In the genomic region with DNA sequence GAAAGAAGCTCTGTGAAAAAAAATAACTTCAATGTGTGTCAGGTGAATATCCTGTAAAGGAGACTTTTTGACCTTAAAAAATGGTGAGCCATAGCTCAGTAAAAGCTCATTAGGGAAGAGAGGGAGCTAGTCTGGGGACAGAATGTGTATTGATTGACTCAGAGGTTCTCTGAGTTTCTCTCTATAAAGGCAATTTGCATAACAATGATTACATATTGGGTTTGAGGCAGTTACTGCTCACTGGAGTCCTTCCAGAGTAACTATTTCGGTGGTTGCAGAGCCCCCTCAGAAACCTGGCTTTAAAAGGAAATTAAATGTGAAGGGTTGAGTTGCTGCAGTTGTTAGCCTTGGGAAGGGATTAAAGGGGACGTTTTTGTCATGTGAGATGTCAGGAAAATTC, we compare ENCODE assay signal across 1 cellular context.
TF ChIP-seq lines count a peak whose summit lies in the region.

No MANE protein-coding gene starts in this region.

TF ChIP-seq in GM23338, 12 proteins besides CTCF, POLR2A, EP300 and RAD21 (continued from another document):
- TF ChIP-seq, protein P1, sequence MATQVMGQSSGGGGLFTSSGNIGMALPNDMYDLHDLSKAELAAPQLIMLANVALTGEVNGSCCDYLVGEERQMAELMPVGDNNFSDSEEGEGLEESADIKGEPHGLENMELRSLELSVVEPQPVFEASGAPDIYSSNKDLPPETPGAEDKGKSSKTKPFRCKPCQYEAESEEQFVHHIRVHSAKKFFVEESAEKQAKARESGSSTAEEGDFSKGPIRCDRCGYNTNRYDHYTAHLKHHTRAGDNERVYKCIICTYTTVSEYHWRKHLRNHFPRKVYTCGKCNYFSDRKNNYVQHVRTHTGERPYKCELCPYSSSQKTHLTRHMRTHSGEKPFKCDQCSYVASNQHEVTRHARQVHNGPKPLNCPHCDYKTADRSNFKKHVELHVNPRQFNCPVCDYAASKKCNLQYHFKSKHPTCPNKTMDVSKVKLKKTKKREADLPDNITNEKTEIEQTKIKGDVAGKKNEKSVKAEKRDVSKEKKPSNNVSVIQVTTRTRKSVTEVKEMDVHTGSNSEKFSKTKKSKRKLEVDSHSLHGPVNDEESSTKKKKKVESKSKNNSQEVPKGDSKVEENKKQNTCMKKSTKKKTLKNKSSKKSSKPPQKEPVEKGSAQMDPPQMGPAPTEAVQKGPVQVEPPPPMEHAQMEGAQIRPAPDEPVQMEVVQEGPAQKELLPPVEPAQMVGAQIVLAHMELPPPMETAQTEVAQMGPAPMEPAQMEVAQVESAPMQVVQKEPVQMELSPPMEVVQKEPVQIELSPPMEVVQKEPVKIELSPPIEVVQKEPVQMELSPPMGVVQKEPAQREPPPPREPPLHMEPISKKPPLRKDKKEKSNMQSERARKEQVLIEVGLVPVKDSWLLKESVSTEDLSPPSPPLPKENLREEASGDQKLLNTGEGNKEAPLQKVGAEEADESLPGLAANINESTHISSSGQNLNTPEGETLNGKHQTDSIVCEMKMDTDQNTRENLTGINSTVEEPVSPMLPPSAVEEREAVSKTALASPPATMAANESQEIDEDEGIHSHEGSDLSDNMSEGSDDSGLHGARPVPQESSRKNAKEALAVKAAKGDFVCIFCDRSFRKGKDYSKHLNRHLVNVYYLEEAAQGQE (IDR thresholded peaks at IDR 0.05; ENCODE audit: unreplicated experiment): no peak
- no peak for TF ChIP-seq EZH2phosphoT487 (IDR thresholded peaks at IDR 0.05; ENCODE audit: unreplicated experiment)
- TF ChIP-seq STAT1 (IDR thresholded peaks at IDR 0.05; ENCODE audit: unreplicated experiment): no peak
- TF ChIP-seq NANOG (IDR thresholded peaks at IDR 0.05; ENCODE audit: borderline replicate concordance): no peak
- TF ChIP-seq, protein P2, sequence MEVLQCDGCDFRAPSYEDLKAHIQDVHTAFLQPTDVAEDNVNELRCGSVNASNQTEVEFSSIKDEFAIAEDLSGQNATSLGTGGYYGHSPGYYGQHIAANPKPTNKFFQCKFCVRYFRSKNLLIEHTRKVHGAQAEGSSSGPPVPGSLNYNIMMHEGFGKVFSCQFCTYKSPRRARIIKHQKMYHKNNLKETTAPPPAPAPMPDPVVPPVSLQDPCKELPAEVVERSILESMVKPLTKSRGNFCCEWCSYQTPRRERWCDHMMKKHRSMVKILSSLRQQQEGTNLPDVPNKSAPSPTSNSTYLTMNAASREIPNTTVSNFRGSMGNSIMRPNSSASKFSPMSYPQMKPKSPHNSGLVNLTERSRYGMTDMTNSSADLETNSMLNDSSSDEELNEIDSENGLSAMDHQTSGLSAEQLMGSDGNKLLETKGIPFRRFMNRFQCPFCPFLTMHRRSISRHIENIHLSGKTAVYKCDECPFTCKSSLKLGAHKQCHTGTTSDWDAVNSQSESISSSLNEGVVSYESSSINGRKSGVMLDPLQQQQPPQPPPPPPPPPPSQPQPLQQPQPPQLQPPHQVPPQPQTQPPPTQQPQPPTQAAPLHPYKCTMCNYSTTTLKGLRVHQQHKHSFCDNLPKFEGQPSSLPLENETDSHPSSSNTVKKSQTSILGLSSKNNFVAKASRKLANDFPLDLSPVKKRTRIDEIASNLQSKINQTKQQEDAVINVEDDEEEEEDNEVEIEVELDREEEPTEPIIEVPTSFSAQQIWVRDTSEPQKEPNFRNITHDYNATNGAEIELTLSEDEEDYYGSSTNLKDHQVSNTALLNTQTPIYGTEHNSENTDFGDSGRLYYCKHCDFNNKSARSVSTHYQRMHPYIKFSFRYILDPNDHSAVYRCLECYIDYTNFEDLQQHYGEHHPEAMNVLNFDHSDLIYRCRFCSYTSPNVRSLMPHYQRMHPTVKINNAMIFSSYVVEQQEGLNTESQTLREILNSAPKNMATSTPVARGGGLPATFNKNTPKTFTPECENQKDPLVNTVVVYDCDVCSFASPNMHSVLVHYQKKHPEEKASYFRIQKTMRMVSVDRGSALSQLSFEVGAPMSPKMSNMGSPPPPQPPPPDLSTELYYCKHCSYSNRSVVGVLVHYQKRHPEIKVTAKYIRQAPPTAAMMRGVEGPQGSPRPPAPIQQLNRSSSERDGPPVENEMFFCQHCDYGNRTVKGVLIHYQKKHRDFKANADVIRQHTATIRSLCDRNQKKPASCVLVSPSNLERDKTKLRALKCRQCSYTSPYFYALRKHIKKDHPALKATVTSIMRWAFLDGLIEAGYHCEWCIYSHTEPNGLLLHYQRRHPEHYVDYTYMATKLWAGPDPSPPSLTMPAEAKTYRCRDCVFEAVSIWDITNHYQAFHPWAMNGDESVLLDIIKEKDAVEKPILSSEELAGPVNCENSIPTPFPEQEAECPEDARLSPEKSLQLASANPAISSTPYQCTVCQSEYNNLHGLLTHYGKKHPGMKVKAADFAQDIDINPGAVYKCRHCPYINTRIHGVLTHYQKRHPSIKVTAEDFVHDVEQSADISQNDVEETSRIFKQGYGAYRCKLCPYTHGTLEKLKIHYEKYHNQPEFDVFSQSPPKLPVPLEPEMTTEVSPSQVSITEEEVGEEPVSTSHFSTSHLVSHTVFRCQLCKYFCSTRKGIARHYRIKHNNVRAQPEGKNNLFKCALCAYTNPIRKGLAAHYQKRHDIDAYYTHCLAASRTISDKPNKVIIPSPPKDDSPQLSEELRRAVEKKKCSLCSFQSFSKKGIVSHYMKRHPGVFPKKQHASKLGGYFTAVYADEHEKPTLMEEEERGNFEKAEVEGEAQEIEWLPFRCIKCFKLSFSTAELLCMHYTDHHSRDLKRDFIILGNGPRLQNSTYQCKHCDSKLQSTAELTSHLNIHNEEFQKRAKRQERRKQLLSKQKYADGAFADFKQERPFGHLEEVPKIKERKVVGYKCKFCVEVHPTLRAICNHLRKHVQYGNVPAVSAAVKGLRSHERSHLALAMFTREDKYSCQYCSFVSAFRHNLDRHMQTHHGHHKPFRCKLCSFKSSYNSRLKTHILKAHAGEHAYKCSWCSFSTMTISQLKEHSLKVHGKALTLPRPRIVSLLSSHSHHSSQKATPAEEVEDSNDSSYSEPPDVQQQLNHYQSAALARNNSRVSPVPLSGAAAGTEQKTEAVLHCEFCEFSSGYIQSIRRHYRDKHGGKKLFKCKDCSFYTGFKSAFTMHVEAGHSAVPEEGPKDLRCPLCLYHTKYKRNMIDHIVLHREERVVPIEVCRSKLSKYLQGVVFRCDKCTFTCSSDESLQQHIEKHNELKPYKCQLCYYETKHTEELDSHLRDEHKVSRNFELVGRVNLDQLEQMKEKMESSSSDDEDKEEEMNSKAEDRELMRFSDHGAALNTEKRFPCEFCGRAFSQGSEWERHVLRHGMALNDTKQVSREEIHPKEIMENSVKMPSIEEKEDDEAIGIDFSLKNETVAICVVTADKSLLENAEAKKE (CRISPR knock-in tag; IDR thresholded peaks at IDR 0.05): no peak
- no peak for TF ChIP-seq CREB1 (CRISPR knock-in tag; IDR thresholded peaks at IDR 0.05; ENCODE audit: low read depth)
- TF ChIP-seq ZNF114 (CRISPR knock-in tag; IDR thresholded peaks at IDR 0.05): no peak
- TF ChIP-seq POLR2AphosphoS5 (IDR thresholded peaks at IDR 0.05; ENCODE audit: low read depth): no peak
- TF ChIP-seq JUNB (IDR thresholded peaks at IDR 0.05; ENCODE audit: unreplicated experiment): no peak
- no peak for TF ChIP-seq ZNF331 (CRISPR knock-in tag; IDR thresholded peaks at IDR 0.05; ENCODE audit: low read depth)
TF ChIP-seq in GM23338: peak in this region for 0.
